Comparison of ENCODE assay signal across 34 cellular contexts in genomic region chr2:40499437-40499836, GRCh38.
"Had no signal": no experiment of that assay in that cellular context is flagged by ENCODE, and none has a peak within 500 bp of the region (broad histone marks: within the 10 kb centered on the region; RNA-seq: fewer than 3 reads in every experiment).

No MANE protein-coding gene starts in this region.

- H3K27ac ChIP-seq: KMS-11 had no signal

- H3K36me3 ChIP-seq: MG63 had no signal

- H3K9me3 ChIP-seq: MG63 had no signal

- H3K27me3 ChIP-seq: MG63 had no signal

- H3K4me3 ChIP-seq: MG63 had no signal

- DNase-seq: Karpas-422, Kasumi-1, KG1, MG63, MM.1S, MV-4-11, NCI-H1048, NCI-H1092, NCI-H1092 treated with DMSO at 0.1 percent for 48 hours, NCI-H1105, NCI-H1105 treated with DMSO at 0.1 percent for 48 hours, NCI-H1417, NCI-H1417 treated with DMSO at 0.1 percent for 48 hours, NCI-H1436, NCI-H1436 treated with DMSO at 0.1 percent for 48 hours, NCI-H146, NCI-H1694, NCI-H1694 treated with DMSO at 0.1 percent for 48 hours, NCI-H187, NCI-H187 treated with DMSO at 0.1 percent for 48 hours, NCI-H1930, NCI-H2029, NCI-H2029 treated with DMSO at 0.1 percent for 48 hours, NCI-H2081, NCI-H2081 treated with DMSO at 0.1 percent for 48 hours, NCI-H2107, NCI-H2171, NCI-H2171 treated with DMSO at 0.1 percent for 48 hours, NCI-H2227 treated with DMSO at 0.1 percent for 48 hours, NCI-H226, NCI-H345, NCI-H446, NCI-H446 treated with DMSO at 0.1 percent for 48 hours had no signal
